In the genomic region with DNA sequence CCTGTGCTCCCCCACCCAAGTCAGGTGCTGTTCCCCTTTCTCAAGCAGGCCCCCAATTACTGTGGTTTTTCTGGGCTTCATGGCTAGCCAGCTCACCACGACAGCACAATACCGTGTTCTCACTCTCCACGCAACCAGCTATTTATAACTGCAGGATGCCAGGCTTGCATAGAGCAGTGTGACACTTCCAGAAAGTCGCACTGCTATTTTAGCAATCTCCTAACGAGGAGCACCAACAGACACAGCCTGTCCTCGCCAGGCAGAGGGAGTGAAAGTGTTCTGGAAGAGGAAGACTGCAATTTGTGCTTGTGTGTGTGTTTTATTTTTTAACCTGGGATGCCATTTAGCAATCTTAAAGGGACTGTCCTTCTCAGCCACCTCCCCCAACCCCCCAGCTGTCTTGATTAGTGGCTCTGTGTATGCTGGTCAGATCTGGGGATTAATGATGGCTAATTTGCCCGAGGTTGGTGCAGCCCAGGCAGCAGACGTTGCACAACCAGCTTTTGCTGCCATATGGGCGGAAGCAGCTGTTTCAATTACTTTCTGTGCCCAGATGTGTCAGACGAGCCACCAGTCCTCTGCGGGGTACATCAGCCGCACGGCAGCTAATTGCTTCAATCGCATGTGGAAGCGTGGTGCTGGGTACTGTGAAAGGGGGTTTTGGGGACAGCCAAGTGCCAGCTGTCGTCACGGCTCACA, we compare ENCODE assay signal across 17 cellular contexts.
DNase-seq lines count a peak whose midpoint lies in the region; ATAC-seq, FAIRE-seq and TF ChIP-seq lines count a peak whose summit lies in the region.
"Had no signal": no experiment of that assay in that cellular context is flagged by ENCODE, and none has a peak within 500 bp of the region (broad histone marks: within the 10 kb centered on the region; RNA-seq: fewer than 3 reads in every experiment).

No MANE protein-coding gene starts in this region.

- H3K4ac ChIP-seq in H1 (replicated peaks; ENCODE audit: insufficient read length, low read depth, low read length), result no peak overlapping the region

- no peak for TF ChIP-seq CTCF in H1 (IDR thresholded peaks at IDR 0.05; ENCODE audit: control extremely low read depth in 1 of 3, insufficient read depth in 1 of 3, low read depth in 1 of 3, low read length in 3 of 3)
- TF ChIP-seq CTCF in psoas muscle (IDR thresholded peaks at IDR 0.05), result no peak

- H3K4me1 Mint-ChIP-seq in stimulated activated memory B cell treated with anti-CD40 and anti-IgM and Interleukin-4, amounts not matched to agents 10 μg/mL and 1 μg/mL and 100 μg/mL, for 72 hours, result no peaks in the 10 kb centered on the region
- H3K4me1 Mint-ChIP-seq: activated CD4-positive, alpha-beta memory T cell treated with anti-CD3 and anti-CD28 coated beads, Interleukin-2, amount 10 ng/mL, durations not matched to agents 7 days and 5 days had no signal

- intact Hi-C loops in psoas muscle (cut with DNase I), result no loop called here

- peak; percentile 41 for DNase-seq in KBM-7
- peak; percentile 39 for DNase-seq in NCI-H748 treated with DMSO at 0.1 percent for 48 hours (lab: John Stamatoyannopoulos, UW)
- DNase-seq in H1 (ENCODE audit: low read depth in 1 of 2, low spot score in 2 of 2), result no peak
- peak in 1 of 2 donors; percentile 55 for DNase-seq in psoas muscle
- DNase-seq in activated CD4-positive, alpha-beta T cell treated with anti-CD3 and anti-CD28 coated beads, Interleukin-2, amount 50 U/mL, for 48 hours, result no peak
- no peak for DNase-seq in NCI-H2029 (lab: John Stamatoyannopoulos, UW)
- DNase-seq: activated CD4-positive, alpha-beta memory T cell treated with anti-CD3 and anti-CD28 coated beads, Interleukin-2, amount 10 ng/mL, durations not matched to agents 7 days and 5 days; C1 segment of cervical spinal cord; cortex of kidney; NCI-H1092 treated with DMSO at 0.1 percent for 48 hours; NCI-H510A; SHP77 treated with DMSO at 0.1 percent for 48 hours had no signal

- 0 out of 2 replicates have a peak overlapping the region, but pooled peaks have one; percentile 21 for H2AFZ ChIP-seq in H1 (ENCODE audit: low read length)
- H2AFZ ChIP-seq: hepatocyte had no signal

- no peak overlapping the region for H2BK12ac ChIP-seq in H1 (ENCODE audit: low read depth, low read length)

- no peak for FAIRE-seq in H1 (lab: Jason Lieb, UNC)

- TF ChIP-seq EP300 in H1 (IDR thresholded peaks at IDR 0.05; ENCODE audit: borderline replicate concordance in 1 of 2, low read depth in 2 of 2, low read length in 2 of 2), result no peak

- H3K27ac Mint-ChIP-seq in stimulated activated memory B cell treated with anti-CD40 and anti-IgM and Interleukin-4, amounts not matched to agents 10 μg/mL and 1 μg/mL and 100 μg/mL, for 72 hours, result no peak overlapping the region
- H3K27ac Mint-ChIP-seq: activated CD4-positive, alpha-beta memory T cell treated with anti-CD3 and anti-CD28 coated beads, Interleukin-2, amount 10 ng/mL, durations not matched to agents 7 days and 5 days; activated T-helper 2 cell treated with anti-CD3 and anti-CD28 coated beads, Interferon-gamma antibody, Interleukin-2, Interleukin-4, amounts not matched to agents 10 μg/mL and 5 μg/mL and 100 μg/mL, durations not matched to agents 14 hours and 24 hours and 36 hours; progenitor cell of endocrine pancreas had no signal

- POLR2A ChIA-PET in H1 (lab: Charles Lee; ENCODE audit: partially characterized antibody), result no interaction called here

- H3K36me3 ChIP-seq in H1 (ENCODE audit: control insufficient read depth in 2 of 4, insufficient read depth in 4 of 4, low read length in 3 of 4) (no peaks in the 10 kb centered on the region), psoas muscle (ENCODE audit: insufficient read depth in 1 of 2, low read depth in 1 of 2) (no peaks in the 10 kb centered on the region)
- H3K36me3 ChIP-seq: ascending aorta had no signal

- H4K20me1 ChIP-seq in H1 (replicated peaks in 1 of 2; ENCODE audit: control insufficient read depth in 1 of 2, insufficient read depth in 2 of 2, low read length in 2 of 2), result no peaks in the 10 kb centered on the region

- H3K4me3 ChIP-seq in H1 (ENCODE audit: extremely low read depth in 1 of 4, insufficient read depth in 2 of 4, low read depth in 3 of 4, low read length in 4 of 4) (no peak overlapping the region), psoas muscle (peak overlapping the region; percentile 55)
- H3K4me3 ChIP-seq: ascending aorta, hepatocyte had no signal

- H3K4me1 ChIP-seq in H1 (replicated peaks in 1 of 4; ENCODE audit: control insufficient read depth in 3 of 4, insufficient read depth in 4 of 4, low read length in 3 of 4), result no peaks in the 10 kb centered on the region
- H3K4me1 ChIP-seq in psoas muscle, result peaks cover 18% of the 10 kb centered on the region
- H3K4me1 ChIP-seq: ascending aorta had no signal

- H3K23ac ChIP-seq in H1 (ENCODE audit: insufficient read length), result no peak overlapping the region

- no peaks in the 10 kb centered on the region for H3K9me3 ChIP-seq in H1 (ENCODE audit: insufficient read depth in 2 of 2, low read depth in 1 of 2, low read length in 1 of 2)
- H3K9me3 ChIP-seq in psoas muscle, result no peaks in the 10 kb centered on the region
- H3K9me3 ChIP-seq: ascending aorta had no signal

- no peak overlapping the region for H2BK20ac ChIP-seq in H1 (ENCODE audit: low read length)

- H3K27me3 Mint-ChIP-seq in stimulated activated memory B cell treated with anti-CD40 and anti-IgM and Interleukin-4, amounts not matched to agents 10 μg/mL and 1 μg/mL and 100 μg/mL, for 72 hours, result no peaks in the 10 kb centered on the region
- H3K27me3 Mint-ChIP-seq: activated CD4-positive, alpha-beta memory T cell treated with anti-CD3 and anti-CD28 coated beads, Interleukin-2, amount 10 ng/mL, durations not matched to agents 7 days and 5 days had no signal

- no peak overlapping the region for H4K5ac ChIP-seq in H1 (ENCODE audit: insufficient read length, low read depth, low read length)

- peak; percentile 89 to 96 (median 94) for ATAC-seq in psoas muscle
- ATAC-seq in stimulated activated memory B cell treated with anti-CD40 and anti-IgM and Interleukin-4, amounts not matched to agents 10 μg/mL and 1 μg/mL and 100 μg/mL, for 72 hours, result no peak

- no peak overlapping the region for H3K4me3 Mint-ChIP-seq in stimulated activated memory B cell treated with anti-CD40 and anti-IgM and Interleukin-4, amounts not matched to agents 10 μg/mL and 1 μg/mL and 100 μg/mL, for 72 hours
- H3K4me3 Mint-ChIP-seq: activated CD4-positive, alpha-beta memory T cell treated with anti-CD3 and anti-CD28 coated beads, Interleukin-2, amount 10 ng/mL, durations not matched to agents 7 days and 5 days had no signal

- H2BK5ac ChIP-seq in H1 (ENCODE audit: low read depth, low read length), result no peak overlapping the region

- H3K27me3 ChIP-seq in H1 (replicated peaks in 1 of 4; ENCODE audit: control insufficient read depth in 3 of 4, extremely low read depth in 1 of 4, insufficient read depth in 3 of 4, low read length in 3 of 4) (no peaks in the 10 kb centered on the region), psoas muscle (ENCODE audit: insufficient read depth in 3 of 3, low read length in 2 of 3) (no peaks in the 10 kb centered on the region)
- H3K27me3 ChIP-seq: ascending aorta, hepatocyte had no signal

- no peaks in the 10 kb centered on the region for H3K36me3 Mint-ChIP-seq in stimulated activated memory B cell treated with anti-CD40 and anti-IgM and Interleukin-4, amounts not matched to agents 10 μg/mL and 1 μg/mL and 100 μg/mL, for 72 hours

- no peak for TF ChIP-seq POLR2A in H1 (IDR thresholded peaks at IDR 0.05; ENCODE audit: control extremely low read depth in 1 of 2, low read depth in 2 of 2, low read length in 2 of 2)

- no peak overlapping the region for H3K14ac ChIP-seq in H1 (ENCODE audit: insufficient read length)

- CTCF ChIA-PET in H1 (lab: Charles Lee; ENCODE audit: partially characterized antibody), result interaction anchor here (0.5 to 1.0 kb wide), 2 partner anchors 13 to 437 kb away, joined by 3 read pairs; no protein-coding TSS in a partner anchor

- in situ Hi-C loops in KBM-7 (cut with MboI; ENCODE audit: low pct_unique_long_range_greater_than_20kb, low sequenced_read_pairs), result no loop called here

- no peak overlapping the region for H3K56ac ChIP-seq in H1 (replicated peaks; ENCODE audit: insufficient read length, low read depth, low read length)

- no peaks in the 10 kb centered on the region for H3K79me1 ChIP-seq in H1 (ENCODE audit: low read depth, low read length)

- no peak overlapping the region for H3K18ac ChIP-seq in H1 (ENCODE audit: extremely low read depth, low read length)

- WGBS in H1 (ENCODE audit: extremely low coverage in 1 of 2, insufficient coverage in 1 of 2, insufficient read length in 1 of 2, insufficient replicate concordance in 2 of 2, low coverage in 1 of 2, low lambda C conversion rate in 2 of 2, missing lambda C conversion rate in 1 of 2), 2 experiments, result 90% methylated on average over 17 of the region's 17 CpGs; no CpG with 5 or more reads in 1 of the 2 experiments
- 21 to 26% (median 22%) methylated on average over 17 of the region's 17 CpGs for WGBS in psoas muscle, 3 donors

- H4K8ac ChIP-seq in H1 (ENCODE audit: extremely low read depth, insufficient read depth, low read length), result peak overlapping the region; percentile 53

- H3K27ac ChIP-seq in H1 (ENCODE audit: low read depth, low read length) (no peak overlapping the region), psoas muscle (peak overlapping the region; percentile 86)
- H3K27ac ChIP-seq: ascending aorta, hepatocyte had no signal

- no peak for TF ChIP-seq RAD21 in H1 (IDR thresholded peaks at IDR 0.05 in 1 of 2, conservative IDR thresholded peaks at IDR 0.05 in 1 of 2; ENCODE audit: low read depth in 2 of 2, low read length in 2 of 2)

- H2BK15ac ChIP-seq in H1 (ENCODE audit: low read length), result no peak overlapping the region

- no peaks in the 10 kb centered on the region for H3K23me2 ChIP-seq in H1 (ENCODE audit: low read depth, low read length)

- no peak overlapping the region for H4K91ac ChIP-seq in H1 (replicated peaks; ENCODE audit: insufficient read length, low read length)

- no peak overlapping the region for H3K9ac ChIP-seq in H1 (replicated peaks in 1 of 4; ENCODE audit: extremely low read depth in 1 of 4, low read depth in 3 of 4, low read length in 3 of 4)

- no peak overlapping the region for H3K4me2 ChIP-seq in H1 (ENCODE audit: insufficient read depth in 1 of 2, low read depth in 2 of 2, low read length in 2 of 2)
- H3K4me2 ChIP-seq: hepatocyte had no signal

- H2AK5ac ChIP-seq in H1 (ENCODE audit: low read depth, low read length), result no peak overlapping the region

- no peak overlapping the region for H2BK120ac ChIP-seq in H1 (replicated peaks; ENCODE audit: low read depth, low read length)

- H3K79me2 ChIP-seq in H1 (ENCODE audit: control insufficient read depth in 1 of 2, insufficient read depth in 2 of 2, low read length in 2 of 2), result no peaks in the 10 kb centered on the region
- H3K79me2 ChIP-seq: hepatocyte had no signal

- peaks cover 9% of the 10 kb centered on the region for H3K9me3 Mint-ChIP-seq in stimulated activated memory B cell treated with anti-CD40 and anti-IgM and Interleukin-4, amounts not matched to agents 10 μg/mL and 1 μg/mL and 100 μg/mL, for 72 hours
- H3K9me3 Mint-ChIP-seq: activated T-helper 2 cell treated with anti-CD3 and anti-CD28 coated beads, Interferon-gamma antibody, Interleukin-2, Interleukin-4, amounts not matched to agents 10 μg/mL and 5 μg/mL and 100 μg/mL, durations not matched to agents 14 hours and 24 hours and 36 hours had no signal

TF ChIP-seq in H1, 55 proteins besides CTCF, POLR2A, EP300 and RAD21 (continues in another document):
- TF ChIP-seq FOSL1 (IDR thresholded peaks at IDR 0.05; ENCODE audit: insufficient read depth, low read depth, low read length), result no peak

Comparison
In these comparisons a context has a peak if more than half of its experiments do, and no peak if none do; other contexts are left out.
1. DNase-seq: peak in KBM-7 (single experiment) and NCI-H748 treated with DMSO at 0.1 percent for 48 hours (single experiment); none in H1 (0 of 2), activated CD4-positive, alpha-beta T cell treated with anti-CD3 and anti-CD28 coated beads, Interleukin-2, amount 50 U/mL, for 48 hours (0 of 2) and NCI-H2029 (single experiment).